In genomic region chr4:2797188-2797544, GRCh38 we compare ENCODE assay signal across 14 cellular contexts. TPM values are rescaled to one million over a fixed set of nuclear protein-coding genes. Genes with fewer than 3 reads are reported as not detected.
DNase-seq lines count a peak whose midpoint lies in the region; ATAC-seq and TF ChIP-seq lines count a peak whose summit lies in the region.
"Had no signal": no experiment of that assay in that cellular context is flagged by ENCODE, and none has a peak within 500 bp of the region (broad histone marks: within the 10 kb centered on the region; RNA-seq: fewer than 3 reads in every experiment).

No MANE protein-coding gene starts in this region.

- H3K9me3 Mint-ChIP-seq in HFFc6 = no peaks in the 10 kb centered on the region
- H3K9me3 Mint-ChIP-seq in activated T-helper 17 cell treated with anti-CD3 and anti-CD28 coated beads, Interleukin-2, amount 50 U/mL, for 72 hours = no peaks in the 10 kb centered on the region
- H3K9me3 Mint-ChIP-seq: activated T-helper 2 cell treated with anti-CD3 and anti-CD28 coated beads, Interferon-gamma antibody, Interleukin-2, Interleukin-4, amounts not matched to agents 10 μg/mL and 5 μg/mL and 100 μg/mL, durations not matched to agents 14 hours and 24 hours and 36 hours; central memory CD8-positive, alpha-beta T cell had no signal

- CTCF ChIA-PET in GM10248 (lab: Yijun Ruan, JAX) = interaction anchor here (0.8 to 1.9 kb wide), 6 partner anchors 11 to 49 kb away, joined by 3 to 7 read pairs (median 4); no protein-coding TSS in a partner anchor

- H3K27me3 Mint-ChIP-seq in HFFc6 (ENCODE audit: insufficient read depth) = no peaks in the 10 kb centered on the region; the same call in 1 of the 2 replicates
- no peaks in the 10 kb centered on the region for H3K27me3 Mint-ChIP-seq in activated T-helper 17 cell treated with anti-CD3 and anti-CD28 coated beads, Interleukin-2, amount 50 U/mL, for 72 hours
- H3K27me3 Mint-ChIP-seq: central memory CD8-positive, alpha-beta T cell had no signal

- intact Hi-C loops in left lung (cut with DNase I) = no loop called here

- no peak overlapping the region for H3K4me3 Mint-ChIP-seq in HFFc6
- H3K4me3 Mint-ChIP-seq in activated T-helper 17 cell treated with anti-CD3 and anti-CD28 coated beads, Interleukin-2, amount 50 U/mL, for 72 hours = peak overlapping the region; percentile 89

- H3K27ac ChIP-seq in left lung = peak overlapping the region; percentile 85 to 96
- H3K27ac ChIP-seq in skin epidermis = peak overlapping the region; percentile 19 to 96 (median 92)
- H3K27ac ChIP-seq: KMS-11 had no signal

- H3K36me3 Mint-ChIP-seq in HFFc6 (ENCODE audit: low read depth) = no peaks in the 10 kb centered on the region
- peaks cover 42% of the 10 kb centered on the region for H3K36me3 Mint-ChIP-seq in activated T-helper 17 cell treated with anti-CD3 and anti-CD28 coated beads, Interleukin-2, amount 50 U/mL, for 72 hours (ENCODE audit: low read depth)

- peaks cover 67 to 95% of the 10 kb centered on the region in 2 donors for H3K4me1 ChIP-seq in left lung

- no peak for TF ChIP-seq CTCF in HFFc6 (IDR thresholded peaks at IDR 0.05)
- no peak for TF ChIP-seq CTCF in left lung (IDR thresholded peaks at IDR 0.05)
- TF ChIP-seq CTCF in GM10248 (IDR thresholded peaks at IDR 0.05; ENCODE audit: control extremely low read depth, extremely low read depth, low read depth, missing control alignments) = no peak

- no peaks in the 10 kb centered on the region for H3K9me3 ChIP-seq in left lung
- H3K9me3 ChIP-seq: gastrocnemius medialis had no signal

- H3K36me3 ChIP-seq in left lung = peaks cover 0 to 15% of the 10 kb centered on the region in 2 donors
- H3K36me3 ChIP-seq: gastrocnemius medialis had no signal

- H3K4me3 ChIP-seq in left lung (peak overlapping the region in 1 of 2 donors; percentile 60), skin epidermis (peak overlapping the region in 1 of 7 experiments; percentile 30)
- H3K4me3 ChIP-seq: gastrocnemius medialis had no signal

- H3K27ac Mint-ChIP-seq in HFFc6 = peak overlapping the region; percentile 91
- peak overlapping the region; percentile 90 for H3K27ac Mint-ChIP-seq in activated T-helper 17 cell treated with anti-CD3 and anti-CD28 coated beads, Interleukin-2, amount 50 U/mL, for 72 hours

- POLR2A ChIA-PET in GM10248 (lab: Yijun Ruan, JAX) = no interaction called here

- H3K27me3 ChIP-seq in left lung = no peaks in the 10 kb centered on the region
- H3K27me3 ChIP-seq: gastrocnemius medialis had no signal

- ATAC-seq in activated T-helper 17 cell treated with anti-CD3 and anti-CD28 coated beads, Interleukin-2, amount 50 U/mL, for 72 hours (replicated peaks) = no peak
- no peak for ATAC-seq in left lung
- no peak for ATAC-seq in HG02852 (IDR thresholded peaks at IDR 0.05; ENCODE audit: unreplicated experiment)
- ATAC-seq: gastrocnemius medialis had no signal

- peaks cover 65% of the 10 kb centered on the region for H3K4me1 Mint-ChIP-seq in HFFc6 (ENCODE audit: low read depth)
- peaks cover 18% of the 10 kb centered on the region for H3K4me1 Mint-ChIP-seq in activated T-helper 17 cell treated with anti-CD3 and anti-CD28 coated beads, Interleukin-2, amount 50 U/mL, for 72 hours

- DNase-seq in HFFc6 (no peak), left lung (peak in 1 of 2 donors; percentile 72), LoVo (ENCODE audit: low spot score) (no peak), GM10248 (ENCODE audit: extremely low spot score) (no peak), ureter (ENCODE audit: low spot score) (no peak)
- DNase-seq: DMS53, mesendoderm had no signal

RNA-seq across cellular contexts. Expression of gene SH3BP2, which starts 4.3 kb away (rescaled TPM):
- total RNA-seq in HFFc6 (2021; fragmentation: NEBNext Ultra II Directional; extraction: Animal tissue kit (Norgen Biotek cat#: 25700)) = 10 to 100 TPM; 17.6 to 25.4 (median 20.5) TPM
- total RNA-seq in activated T-helper 17 cell treated with anti-CD3 and anti-CD28 coated beads, Interleukin-2, amount 50 U/mL, for 72 hours = 100 to 1,000 TPM in 1 of 2 donors, 10 to 100 TPM in 1; 83.5 to 122 TPM
- total RNA-seq in left lung (100 to 1,000 TPM in 1 of 2 donors, 10 to 100 TPM in 1; 58.2 to 113 TPM), ureter (109 TPM)

RNA-seq across cellular contexts. Expression of gene TNIP2, which starts 41.0 kb away (rescaled TPM):
- total RNA-seq in HFFc6 (2021; fragmentation: NEBNext Ultra II Directional; extraction: Animal tissue kit (Norgen Biotek cat#: 25700)) = 10 to 100 TPM; 28.6 to 32.0 (median 30.9) TPM
- total RNA-seq in activated T-helper 17 cell treated with anti-CD3 and anti-CD28 coated beads, Interleukin-2, amount 50 U/mL, for 72 hours = 100 to 1,000 TPM in 1 of 2 donors, 10 to 100 TPM in 1; 80.1 to 110 TPM
- total RNA-seq in left lung (10 to 100 TPM; 32.9 to 46.5 TPM), ureter (41.0 TPM)

RNA-seq across cellular contexts. Expression of gene ADD1, which starts 46.5 kb away (rescaled TPM):
- 100 to 1,000 TPM; 276 to 332 (median 321) TPM for total RNA-seq in HFFc6 (2021; fragmentation: NEBNext Ultra II Directional; extraction: Animal tissue kit (Norgen Biotek cat#: 25700))
- total RNA-seq in activated T-helper 17 cell treated with anti-CD3 and anti-CD28 coated beads, Interleukin-2, amount 50 U/mL, for 72 hours = 100 to 1,000 TPM; 220 to 254 TPM
- 100 to 1,000 TPM; 262 to 265 TPM for total RNA-seq in left lung
- total RNA-seq in ureter = 416 TPM
